In the genomic region with DNA sequence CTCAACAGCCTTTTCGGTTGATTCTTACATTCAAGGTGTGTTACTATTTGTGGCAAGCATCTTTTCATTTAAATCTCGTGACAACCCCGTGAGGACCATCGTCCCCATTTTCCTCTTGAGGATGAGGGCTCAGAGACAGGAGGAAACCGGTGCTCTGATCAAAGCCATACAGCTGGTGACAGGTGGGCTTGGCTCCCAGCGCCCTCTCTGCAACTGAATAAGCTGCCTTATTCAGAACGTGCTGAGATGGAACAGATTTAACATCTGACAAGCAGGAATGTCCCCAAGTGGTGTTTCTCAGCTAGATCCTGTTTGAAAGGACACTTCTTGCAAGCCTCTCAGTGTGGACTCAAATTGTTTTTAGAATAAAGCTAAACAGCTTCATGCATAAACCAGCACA, we compare ENCODE assay signal across 11 cellular contexts. TPM values are rescaled to one million over a fixed set of nuclear protein-coding genes. Genes with fewer than 3 reads are reported as not detected.
DNase-seq lines count a peak whose midpoint lies in the region; ATAC-seq, FAIRE-seq and TF ChIP-seq lines count a peak whose summit lies in the region.
"Had no signal": no experiment of that assay in that cellular context is flagged by ENCODE, and none has a peak within 500 bp of the region (broad histone marks: within the 10 kb centered on the region; RNA-seq: fewer than 3 reads in every experiment).

No MANE protein-coding gene starts in this region.

- H3K27ac Mint-ChIP-seq in CD14-positive monocyte (peak overlapping the region in 1 of 7 donors; percentile 31), type B pancreatic cell (no peak overlapping the region)

- DNase-seq in AG04450 (ENCODE audit: low read depth, low spot score), result no peak
- DNase-seq in CD14-positive monocyte (ENCODE audit: low spot score), result no peak
- DNase-seq in type B pancreatic cell (ENCODE audit: extremely low spot score, unreplicated experiment), result no peak
- no peak for DNase-seq in NAMALWA (ENCODE audit: low spot score)
- DNase-seq in GM12892 (ENCODE audit: insufficient read length), result no peak
- DNase-seq: NCI-H1048 had no signal

- 0 out of 2 replicates have a peak overlapping the region, but pooled peaks have one; percentile 17 for H3K4me3 ChIP-seq in AG04450 (ENCODE audit: low read depth, low read length)
- H3K4me3 ChIP-seq in iPS-18a (ENCODE audit: low read length), result peak overlapping the region; percentile 14

- ATAC-seq in GM18505 (IDR thresholded peaks at IDR 0.05; ENCODE audit: unreplicated experiment) (peak; percentile 17), SK-N-SH treated with all-trans-retinoic acid at 6 μM for 48 hours (peak; percentile 40)

- TF ChIP-seq POLR2A in GM18505 (IDR thresholded peaks at IDR 0.05; ENCODE audit: borderline replicate concordance, extremely low read depth, insufficient read depth, insufficient read length) (no peak), GM12892 (IDR thresholded peaks at IDR 0.05; ENCODE audit: low read depth, low read length) (no peak)

- H3K27me3 Mint-ChIP-seq in CD14-positive monocyte (ENCODE audit: low read depth in 3 of 3) (peaks cover 4 to 9% (median 9%) of the 10 kb centered on the region in 3 donors), type B pancreatic cell (no peaks in the 10 kb centered on the region)

- intact Hi-C loops in CD14-positive monocyte (cut with micrococcal nuclease), result no loop called here

- H3K4me3 Mint-ChIP-seq in CD14-positive monocyte, result peak overlapping the region in 1 of 2 donors; percentile 75
- no peak overlapping the region for H3K4me3 Mint-ChIP-seq in type B pancreatic cell

- H3K27me3 ChIP-seq in AG04450 (ENCODE audit: control insufficient read depth, insufficient read depth, low read length) (no peaks in the 10 kb centered on the region), iPS-18a (ENCODE audit: control insufficient read depth, insufficient read depth, low read length) (no peaks in the 10 kb centered on the region)

- H3K9me3 Mint-ChIP-seq in CD14-positive monocyte (peaks cover 0 to 7% (median 0%) of the 10 kb centered on the region in 7 donors), type B pancreatic cell (no peaks in the 10 kb centered on the region)

- no peaks in the 10 kb centered on the region for H3K4me1 Mint-ChIP-seq in CD14-positive monocyte
- H3K4me1 Mint-ChIP-seq in type B pancreatic cell (ENCODE audit: unreplicated experiment), result no peaks in the 10 kb centered on the region

- no peaks in the 10 kb centered on the region; the same call in 1 of the 2 replicates for H3K9me3 ChIP-seq in AG04450 (ENCODE audit: control insufficient read depth, insufficient read depth, low read length)
- H3K9me3 ChIP-seq in iPS-18a (ENCODE audit: control insufficient read depth, low read depth, low read length), result no peaks in the 10 kb centered on the region

- H3K36me3 Mint-ChIP-seq in CD14-positive monocyte (no peaks in the 10 kb centered on the region), type B pancreatic cell (peaks cover 5% of the 10 kb centered on the region)

- TF ChIP-seq CTCF in AG04450 (IDR thresholded peaks at IDR 0.05; ENCODE audit: low read depth, low read length), result no peak
- no peak for TF ChIP-seq CTCF in CD14-positive monocyte (IDR thresholded peaks at IDR 0.05)
- no peak for TF ChIP-seq CTCF in type B pancreatic cell (conservative IDR thresholded peaks at IDR 0.05)

- no peak overlapping the region for H3K27ac ChIP-seq in AG04450 (ENCODE audit: low read depth, low read length)
- H3K27ac ChIP-seq in iPS-18a (ENCODE audit: low read length), result no peak overlapping the region

- CTCF ChIA-PET in AG04450 (lab: Charles Lee), result interaction anchor here (0.5 to 4.0 kb wide), 6 partner anchors 10 to 367 kb away, joined by 3 to 55 read pairs (median 4); no protein-coding TSS in a partner anchor

- peak overlapping the region; percentile 1 for H3K9ac ChIP-seq in iPS-18a (ENCODE audit: low read length)

- FAIRE-seq in GM12892 (lab: Jason Lieb, UNC), result no peak
- FAIRE-seq: GM18507, keratinocyte had no signal

- peaks cover 60% of the 10 kb centered on the region for H3K36me3 ChIP-seq in iPS-18a (ENCODE audit: control insufficient read depth, low read depth, low read length)

- POLR2A ChIA-PET in AG04450 (lab: Yijun Ruan, JAX), result no interaction called here

- peaks cover 4% of the 10 kb centered on the region for H3K4me1 ChIP-seq in iPS-18a (ENCODE audit: control insufficient read depth, low read depth, low read length)

TF ChIP-seq in SK-N-SH treated with all-trans-retinoic acid at 6 μM for 48 hours, 23 proteins besides CTCF, POLR2A, EP300 and RAD21 (continues in another document):
- no peak for TF ChIP-seq ESRRG (CRISPR knock-in tag; IDR thresholded peaks at IDR 0.05)
- no peak for TF ChIP-seq CSDC2 (CRISPR knock-in tag; IDR thresholded peaks at IDR 0.05)
- TF ChIP-seq, protein P1, sequence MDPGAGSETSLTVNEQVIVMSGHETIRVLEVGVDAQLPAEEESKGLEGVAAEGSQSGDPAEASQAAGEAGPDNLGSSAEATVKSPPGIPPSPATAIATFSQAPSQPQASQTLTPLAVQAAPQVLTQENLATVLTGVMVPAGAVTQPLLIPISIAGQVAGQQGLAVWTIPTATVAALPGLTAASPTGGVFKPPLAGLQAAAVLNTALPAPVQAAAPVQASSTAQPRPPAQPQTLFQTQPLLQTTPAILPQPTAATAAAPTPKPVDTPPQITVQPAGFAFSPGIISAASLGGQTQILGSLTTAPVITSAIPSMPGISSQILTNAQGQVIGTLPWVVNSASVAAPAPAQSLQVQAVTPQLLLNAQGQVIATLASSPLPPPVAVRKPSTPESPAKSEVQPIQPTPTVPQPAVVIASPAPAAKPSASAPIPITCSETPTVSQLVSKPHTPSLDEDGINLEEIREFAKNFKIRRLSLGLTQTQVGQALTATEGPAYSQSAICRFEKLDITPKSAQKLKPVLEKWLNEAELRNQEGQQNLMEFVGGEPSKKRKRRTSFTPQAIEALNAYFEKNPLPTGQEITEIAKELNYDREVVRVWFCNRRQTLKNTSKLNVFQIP (CRISPR knock-in tag; IDR thresholded peaks at IDR 0.05; ENCODE audit: borderline replicate concordance, low read depth), result no peak
- no peak for TF ChIP-seq ISL1 (CRISPR knock-in tag; IDR thresholded peaks at IDR 0.05)
- no peak for TF ChIP-seq ZNF8 (CRISPR knock-in tag; IDR thresholded peaks at IDR 0.05)
- TF ChIP-seq, protein P2, sequence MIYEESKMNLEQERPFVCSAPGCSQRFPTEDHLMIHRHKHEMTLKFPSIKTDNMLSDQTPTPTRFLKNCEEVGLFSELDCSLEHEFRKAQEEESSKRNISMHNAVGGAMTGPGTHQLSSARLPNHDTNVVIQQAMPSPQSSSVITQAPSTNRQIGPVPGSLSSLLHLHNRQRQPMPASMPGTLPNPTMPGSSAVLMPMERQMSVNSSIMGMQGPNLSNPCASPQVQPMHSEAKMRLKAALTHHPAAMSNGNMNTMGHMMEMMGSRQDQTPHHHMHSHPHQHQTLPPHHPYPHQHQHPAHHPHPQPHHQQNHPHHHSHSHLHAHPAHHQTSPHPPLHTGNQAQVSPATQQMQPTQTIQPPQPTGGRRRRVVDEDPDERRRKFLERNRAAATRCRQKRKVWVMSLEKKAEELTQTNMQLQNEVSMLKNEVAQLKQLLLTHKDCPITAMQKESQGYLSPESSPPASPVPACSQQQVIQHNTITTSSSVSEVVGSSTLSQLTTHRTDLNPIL (CRISPR knock-in tag; IDR thresholded peaks at IDR 0.05; ENCODE audit: low read depth), result no peak
- TF ChIP-seq SNAI2 (CRISPR knock-in tag; IDR thresholded peaks at IDR 0.05), result no peak
- no peak for TF ChIP-seq PPARA (CRISPR knock-in tag; IDR thresholded peaks at IDR 0.05; ENCODE audit: borderline replicate concordance)
- no peak for TF ChIP-seq ZNF70 (CRISPR knock-in tag; IDR thresholded peaks at IDR 0.05)
- TF ChIP-seq BACH2 (CRISPR knock-in tag; IDR thresholded peaks at IDR 0.05; ENCODE audit: borderline replicate concordance), result no peak
- no peak for TF ChIP-seq GLIS3 (CRISPR knock-in tag; IDR thresholded peaks at IDR 0.05)
- TF ChIP-seq ARNTL (CRISPR knock-in tag; IDR thresholded peaks at IDR 0.05; ENCODE audit: borderline replicate concordance, low read depth), result no peak
- TF ChIP-seq, protein P3, sequence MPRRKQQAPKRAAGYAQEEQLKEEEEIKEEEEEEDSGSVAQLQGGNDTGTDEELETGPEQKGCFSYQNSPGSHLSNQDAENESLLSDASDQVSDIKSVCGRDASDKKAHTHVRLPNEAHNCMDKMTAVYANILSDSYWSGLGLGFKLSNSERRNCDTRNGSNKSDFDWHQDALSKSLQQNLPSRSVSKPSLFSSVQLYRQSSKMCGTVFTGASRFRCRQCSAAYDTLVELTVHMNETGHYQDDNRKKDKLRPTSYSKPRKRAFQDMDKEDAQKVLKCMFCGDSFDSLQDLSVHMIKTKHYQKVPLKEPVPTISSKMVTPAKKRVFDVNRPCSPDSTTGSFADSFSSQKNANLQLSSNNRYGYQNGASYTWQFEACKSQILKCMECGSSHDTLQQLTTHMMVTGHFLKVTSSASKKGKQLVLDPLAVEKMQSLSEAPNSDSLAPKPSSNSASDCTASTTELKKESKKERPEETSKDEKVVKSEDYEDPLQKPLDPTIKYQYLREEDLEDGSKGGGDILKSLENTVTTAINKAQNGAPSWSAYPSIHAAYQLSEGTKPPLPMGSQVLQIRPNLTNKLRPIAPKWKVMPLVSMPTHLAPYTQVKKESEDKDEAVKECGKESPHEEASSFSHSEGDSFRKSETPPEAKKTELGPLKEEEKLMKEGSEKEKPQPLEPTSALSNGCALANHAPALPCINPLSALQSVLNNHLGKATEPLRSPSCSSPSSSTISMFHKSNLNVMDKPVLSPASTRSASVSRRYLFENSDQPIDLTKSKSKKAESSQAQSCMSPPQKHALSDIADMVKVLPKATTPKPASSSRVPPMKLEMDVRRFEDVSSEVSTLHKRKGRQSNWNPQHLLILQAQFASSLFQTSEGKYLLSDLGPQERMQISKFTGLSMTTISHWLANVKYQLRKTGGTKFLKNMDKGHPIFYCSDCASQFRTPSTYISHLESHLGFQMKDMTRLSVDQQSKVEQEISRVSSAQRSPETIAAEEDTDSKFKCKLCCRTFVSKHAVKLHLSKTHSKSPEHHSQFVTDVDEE (CRISPR knock-in tag; IDR thresholded peaks at IDR 0.05), result no peak

RNA-seq across cellular contexts. Expression of a gene that starts 22.2 kb away (rescaled TPM):
- polyA plus RNA-seq in AG04450 (2011; rRNA removed) (31.1 and 35.1 TPM in 2 replicates), CD14-positive monocyte (10 to 100 TPM in 1 of 2 donors, 1 to 10 TPM in 1; 9.7 to 16.2 TPM)
- 34.2 and 44.6 TPM in 2 replicates for polyA minus RNA-seq in AG04450 (2011; rRNA and poly(A)+ RNA removed)
- total RNA-seq in type B pancreatic cell (ENCODE audit: low replicate concordance), result 34.4 and 35.2 TPM in 2 replicates
- 24.1 TPM for polyA plus RNA-seq in GM12892 (2012; ENCODE audit: missing spikeins)

RNA-seq across cellular contexts. Expression of a gene that starts 39.0 kb away (rescaled TPM):
- polyA plus RNA-seq in AG04450 (2011; rRNA removed), result 13.9 and 15.1 TPM in 2 replicates
- polyA minus RNA-seq in AG04450 (2011; rRNA and poly(A)+ RNA removed), result 13.9 and 16.1 TPM in 2 replicates
- polyA plus RNA-seq in CD14-positive monocyte, result not detected
- total RNA-seq in type B pancreatic cell (ENCODE audit: low replicate concordance), result 1.1 and 17.6 TPM in 2 replicates
- polyA plus RNA-seq in GM12892 (2012; ENCODE audit: missing spikeins), result 1.1 TPM
- polyA plus RNA-seq: keratinocyte had no signal

Comparison
In these comparisons a context has a peak if more than half of its experiments do, and no peak if none do; other contexts are left out.
1. RNA of a gene that starts 39.0 kb away (polyA plus RNA-seq): 13.9 to 15.1 TPM in AG04450; not detected in CD14-positive monocyte; every median in the first group is over 10 times any median in the second.